Comparison of ENCODE assay signal across 39 cellular contexts in the genomic region with DNA sequence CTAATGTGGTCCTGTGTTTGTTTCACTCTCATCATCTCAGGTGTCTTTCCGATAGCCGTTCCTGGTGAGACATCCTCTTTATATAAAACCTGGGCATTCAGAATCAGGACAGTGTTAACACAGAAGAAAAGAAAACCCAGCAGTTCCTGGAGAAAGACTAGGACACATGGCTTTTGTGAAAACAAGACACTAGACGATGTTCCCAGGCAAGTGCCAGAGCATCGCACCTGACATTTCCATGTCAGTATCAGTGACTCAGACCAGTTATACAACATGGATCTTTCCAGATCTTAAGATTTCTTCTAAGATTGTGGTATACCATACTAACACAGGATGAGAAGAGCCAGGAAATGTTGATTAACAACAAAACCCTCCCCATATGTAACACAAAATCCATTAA.
"Had no signal": no experiment of that assay in that cellular context is flagged by ENCODE, and none has a peak within 500 bp of the region (broad histone marks: within the 10 kb centered on the region; RNA-seq: fewer than 3 reads in every experiment).

No MANE protein-coding gene starts in this region.

- H3K4me3 ChIP-seq: adrenal gland, ascending aorta, body of pancreas, breast epithelium, cardiac muscle cell had no signal

- H3K4me3 Mint-ChIP-seq: activated naive CD4-positive, alpha-beta T cell treated with anti-CD3 and anti-CD28 coated beads for 36 hours; activated naive CD4-positive, alpha-beta T cell treated with anti-CD3 and anti-CD28 coated beads, Interleukin-2, amount 10 ng/mL, durations not matched to agents 7 days and 5 days; activated naive CD4-positive, alpha-beta T cell treated with anti-CD3 and anti-CD28 coated beads, Interleukin-2, amount 50 U/mL, for 24 hours; activated naive CD8-positive, alpha-beta T cell; activated naive CD8-positive, alpha-beta T cell treated with anti-CD3 and anti-CD28 coated beads for 36 hours; activated naive CD8-positive, alpha-beta T cell treated with anti-CD3 and anti-CD28 coated beads, Interleukin-2, amount 10 ng/mL, durations not matched to agents 7 days and 5 days; activated naive CD8-positive, alpha-beta T cell treated with anti-CD3 and anti-CD28 coated beads, Interleukin-2, amount 50 U/mL, for 24 hours; activated T-cell treated with anti-CD3 and anti-CD28 coated beads, Interleukin-2, amount 50 U/mL, for 24 hours; activated T-cell treated with anti-CD3 and anti-CD28 coated beads, Interleukin-2, amount 50 U/mL, for 4 hours; activated T-cell treated with anti-CD3 and anti-CD28 coated beads, Interleukin-2, amount 50 U/mL, for 72 hours; activated T-helper 1 cell treated with anti-CD3 and anti-CD28 coated beads, Interleukin-12 subunit alpha, Interleukin-12 subunit beta, Interleukin-2, Interleukin-4 antibody, amounts not matched to agents 30 ng/mL and 10 ng/mL and 1 ng/mL, durations not matched to agents 14 hours and 24 hours and 36 hours; activated T-helper 17 cell treated with anti-CD3 and anti-CD28 coated beads, Interleukin-2, amount 50 U/mL, for 72 hours; brain; central memory CD8-positive, alpha-beta T cell had no signal

- H3K27ac Mint-ChIP-seq: activated naive CD4-positive, alpha-beta T cell treated with anti-CD3 and anti-CD28 coated beads for 36 hours; activated naive CD4-positive, alpha-beta T cell treated with anti-CD3 and anti-CD28 coated beads, Interleukin-2, amount 10 ng/mL, durations not matched to agents 7 days and 5 days; activated naive CD4-positive, alpha-beta T cell treated with anti-CD3 and anti-CD28 coated beads, Interleukin-2, amount 50 U/mL, for 24 hours; activated naive CD8-positive, alpha-beta T cell; activated naive CD8-positive, alpha-beta T cell treated with anti-CD3 and anti-CD28 coated beads for 36 hours; activated naive CD8-positive, alpha-beta T cell treated with anti-CD3 and anti-CD28 coated beads, Interleukin-2, amount 10 ng/mL, durations not matched to agents 7 days and 5 days; activated naive CD8-positive, alpha-beta T cell treated with anti-CD3 and anti-CD28 coated beads, Interleukin-2, amount 50 U/mL, for 24 hours; activated T-cell treated with anti-CD3 and anti-CD28 coated beads, Interleukin-2, amount 50 U/mL, for 24 hours; activated T-cell treated with anti-CD3 and anti-CD28 coated beads, Interleukin-2, amount 50 U/mL, for 72 hours; activated T-helper 1 cell treated with anti-CD3 and anti-CD28 coated beads, Interleukin-12 subunit alpha, Interleukin-12 subunit beta, Interleukin-2, Interleukin-4 antibody, amounts not matched to agents 30 ng/mL and 10 ng/mL and 1 ng/mL, durations not matched to agents 14 hours and 24 hours and 36 hours; activated T-helper 17 cell treated with anti-CD3 and anti-CD28 coated beads, Interleukin-2, amount 50 U/mL, for 72 hours; activated T-helper 2 cell treated with anti-CD3 and anti-CD28 coated beads, Interferon-gamma antibody, Interleukin-2, Interleukin-4, amounts not matched to agents 10 μg/mL and 5 μg/mL and 100 μg/mL, durations not matched to agents 14 hours and 24 hours and 36 hours; brain had no signal

- H3K36me3 ChIP-seq: adrenal gland, ascending aorta, brain microvascular endothelial cell, breast epithelium, cardiac muscle cell had no signal

- DNase-seq: activated effector memory CD4-positive, alpha-beta T cell treated with anti-CD3 and anti-CD28 coated beads, Interleukin-2, amount 50 U/mL, for 16 hours; activated effector memory CD4-positive, alpha-beta T cell treated with Interleukin-2 at 50 U/mL for 16 hours; activated gamma-delta T cell; activated gamma-delta T cell treated with Interleukin-2 at 50 U/mL for 16 hours; activated naive CD4-positive, alpha-beta T cell; activated naive CD4-positive, alpha-beta T cell treated with anti-CD3 and anti-CD28 coated beads for 36 hours; activated naive CD4-positive, alpha-beta T cell treated with anti-CD3 and anti-CD28 coated beads, Interleukin-2, amount 10 ng/mL, durations not matched to agents 7 days and 5 days; activated naive CD4-positive, alpha-beta T cell treated with anti-CD3 and anti-CD28 coated beads, Interleukin-2, amount 50 U/mL, for 16 hours; activated naive CD4-positive, alpha-beta T cell treated with Interleukin-2 at 50 U/mL for 16 hours; activated naive CD8-positive, alpha-beta T cell treated with anti-CD3 and anti-CD28 coated beads for 36 hours; activated naive CD8-positive, alpha-beta T cell treated with anti-CD3 and anti-CD28 coated beads, Interleukin-2, amount 10 ng/mL, durations not matched to agents 7 days and 5 days; activated naive CD8-positive, alpha-beta T cell treated with anti-CD3 and anti-CD28 coated beads, Interleukin-2, amount 50 U/mL, for 24 hours; activated T-cell treated with anti-CD3 and anti-CD28 coated beads for 4 hours; activated T-cell treated with anti-CD3 and anti-CD28 coated beads, Interleukin-2, amount 50 U/mL, for 1 hour; activated T-cell treated with anti-CD3 and anti-CD28 coated beads, Interleukin-2, amount 50 U/mL, for 24 hours; activated T-cell treated with anti-CD3 and anti-CD28 coated beads, Interleukin-2, amount 50 U/mL, for 4 hours; activated T-cell treated with anti-CD3 and anti-CD28 coated beads, Interleukin-2, amount 50 U/mL, for 48 hours; activated T-cell treated with anti-CD3 and anti-CD28 coated beads, Interleukin-2, amount 50 U/mL, for 72 hours; adrenal gland; amniotic stem cell; amygdala; anterior cingulate cortex; aorta; body of pancreas; brain microvascular endothelial cell; caudate nucleus; central memory CD4-positive, alpha-beta T cell; cerebellar nuclear complex had no signal

- H3K4me1 Mint-ChIP-seq: activated naive CD4-positive, alpha-beta T cell treated with anti-CD3 and anti-CD28 coated beads, Interleukin-2, amount 10 ng/mL, durations not matched to agents 7 days and 5 days; activated naive CD4-positive, alpha-beta T cell treated with anti-CD3 and anti-CD28 coated beads, Interleukin-2, amount 50 U/mL, for 24 hours; activated naive CD8-positive, alpha-beta T cell treated with anti-CD3 and anti-CD28 coated beads for 36 hours; activated naive CD8-positive, alpha-beta T cell treated with anti-CD3 and anti-CD28 coated beads, Interleukin-2, amount 10 ng/mL, durations not matched to agents 7 days and 5 days; activated naive CD8-positive, alpha-beta T cell treated with anti-CD3 and anti-CD28 coated beads, Interleukin-2, amount 50 U/mL, for 24 hours; activated T-helper 17 cell treated with anti-CD3 and anti-CD28 coated beads, Interleukin-2, amount 50 U/mL, for 72 hours; brain; central memory CD8-positive, alpha-beta T cell had no signal

- H3K4me1 ChIP-seq: adrenal gland, ascending aorta, body of pancreas, breast epithelium had no signal

- H3K27me3 ChIP-seq: adrenal gland, ascending aorta, body of pancreas, brain microvascular endothelial cell, breast epithelium, cardiac muscle cell had no signal

- H3K9me3 Mint-ChIP-seq: activated naive CD4-positive, alpha-beta T cell treated with anti-CD3 and anti-CD28 coated beads for 36 hours; activated naive CD4-positive, alpha-beta T cell treated with anti-CD3 and anti-CD28 coated beads, Interleukin-2, amount 10 ng/mL, durations not matched to agents 7 days and 5 days; activated naive CD4-positive, alpha-beta T cell treated with anti-CD3 and anti-CD28 coated beads, Interleukin-2, amount 50 U/mL, for 24 hours; activated naive CD4-positive, alpha-beta T cell treated with anti-CD3 and anti-CD28 coated beads, Interleukin-2, amount 50 U/mL, for 72 hours; activated naive CD8-positive, alpha-beta T cell treated with anti-CD3 and anti-CD28 coated beads for 36 hours; activated naive CD8-positive, alpha-beta T cell treated with anti-CD3 and anti-CD28 coated beads, Interleukin-2, amount 10 ng/mL, durations not matched to agents 7 days and 5 days; activated naive CD8-positive, alpha-beta T cell treated with anti-CD3 and anti-CD28 coated beads, Interleukin-2, amount 50 U/mL, for 24 hours; activated T-cell treated with anti-CD3 and anti-CD28 coated beads, Interleukin-2, amount 50 U/mL, for 24 hours; activated T-cell treated with anti-CD3 and anti-CD28 coated beads, Interleukin-2, amount 50 U/mL, for 4 hours; activated T-cell treated with anti-CD3 and anti-CD28 coated beads, Interleukin-2, amount 50 U/mL, for 72 hours; activated T-helper 1 cell treated with anti-CD3 and anti-CD28 coated beads, Interleukin-12 subunit alpha, Interleukin-12 subunit beta, Interleukin-2, Interleukin-4 antibody, amounts not matched to agents 30 ng/mL and 10 ng/mL and 1 ng/mL, durations not matched to agents 14 hours and 24 hours and 36 hours; activated T-helper 17 cell treated with anti-CD3 and anti-CD28 coated beads, Interleukin-2, amount 50 U/mL, for 72 hours; activated T-helper 2 cell treated with anti-CD3 and anti-CD28 coated beads, Interferon-gamma antibody, Interleukin-2, Interleukin-4, amounts not matched to agents 10 μg/mL and 5 μg/mL and 100 μg/mL, durations not matched to agents 14 hours and 24 hours and 36 hours; brain; central memory CD8-positive, alpha-beta T cell had no signal

- H3K27ac ChIP-seq: adrenal gland, ascending aorta, body of pancreas, brain microvascular endothelial cell, breast epithelium, cardiac muscle cell had no signal

- H3K9me3 ChIP-seq: adrenal gland, ascending aorta, body of pancreas, breast epithelium had no signal

- H3K36me3 Mint-ChIP-seq: activated naive CD4-positive, alpha-beta T cell treated with anti-CD3 and anti-CD28 coated beads, Interleukin-2, amount 10 ng/mL, durations not matched to agents 7 days and 5 days; activated naive CD8-positive, alpha-beta T cell treated with anti-CD3 and anti-CD28 coated beads for 36 hours; brain had no signal

- ATAC-seq: activated naive CD4-positive, alpha-beta T cell treated with anti-CD3 and anti-CD28 coated beads, Interleukin-2, amount 50 U/mL, for 72 hours; activated naive CD8-positive, alpha-beta T cell treated with anti-CD3 and anti-CD28 coated beads, Interleukin-2, amount 50 U/mL, for 24 hours; activated T-cell treated with anti-CD3 and anti-CD28 coated beads, Interleukin-2, amount 50 U/mL, for 4 hours; activated T-cell treated with anti-CD3 and anti-CD28 coated beads, Interleukin-2, amount 50 U/mL, for 72 hours; activated T-helper 17 cell treated with anti-CD3 and anti-CD28 coated beads, Interleukin-2, amount 50 U/mL, for 72 hours; body of pancreas had no signal

- H3K27me3 Mint-ChIP-seq: activated naive CD4-positive, alpha-beta T cell treated with anti-CD3 and anti-CD28 coated beads, Interleukin-2, amount 10 ng/mL, durations not matched to agents 7 days and 5 days; activated naive CD4-positive, alpha-beta T cell treated with anti-CD3 and anti-CD28 coated beads, Interleukin-2, amount 50 U/mL, for 24 hours; activated naive CD8-positive, alpha-beta T cell; activated naive CD8-positive, alpha-beta T cell treated with anti-CD3 and anti-CD28 coated beads for 36 hours; activated naive CD8-positive, alpha-beta T cell treated with anti-CD3 and anti-CD28 coated beads, Interleukin-2, amount 10 ng/mL, durations not matched to agents 7 days and 5 days; activated naive CD8-positive, alpha-beta T cell treated with anti-CD3 and anti-CD28 coated beads, Interleukin-2, amount 50 U/mL, for 24 hours; activated T-cell treated with anti-CD3 and anti-CD28 coated beads, Interleukin-2, amount 50 U/mL, for 24 hours; activated T-helper 17 cell treated with anti-CD3 and anti-CD28 coated beads, Interleukin-2, amount 50 U/mL, for 72 hours; brain; central memory CD8-positive, alpha-beta T cell had no signal
